Comparison of ENCODE assay signal across 1 cellular context in genomic region chr1:52098139-52098871, GRCh38.
TF ChIP-seq lines count a peak whose summit lies in the region.

No MANE protein-coding gene starts in this region.

TF ChIP-seq in HepG2, 621 proteins besides CTCF, POLR2A, EP300 and RAD21 (continued from another document and continues in another):
- peak; percentile 87 for TF ChIP-seq PAXIP1 (CRISPR knock-in tag; conservative IDR thresholded peaks at IDR 0.05)
- no peak for TF ChIP-seq ZNF564 (CRISPR knock-in tag; IDR thresholded peaks at IDR 0.05)
- TF ChIP-seq, protein P1, sequence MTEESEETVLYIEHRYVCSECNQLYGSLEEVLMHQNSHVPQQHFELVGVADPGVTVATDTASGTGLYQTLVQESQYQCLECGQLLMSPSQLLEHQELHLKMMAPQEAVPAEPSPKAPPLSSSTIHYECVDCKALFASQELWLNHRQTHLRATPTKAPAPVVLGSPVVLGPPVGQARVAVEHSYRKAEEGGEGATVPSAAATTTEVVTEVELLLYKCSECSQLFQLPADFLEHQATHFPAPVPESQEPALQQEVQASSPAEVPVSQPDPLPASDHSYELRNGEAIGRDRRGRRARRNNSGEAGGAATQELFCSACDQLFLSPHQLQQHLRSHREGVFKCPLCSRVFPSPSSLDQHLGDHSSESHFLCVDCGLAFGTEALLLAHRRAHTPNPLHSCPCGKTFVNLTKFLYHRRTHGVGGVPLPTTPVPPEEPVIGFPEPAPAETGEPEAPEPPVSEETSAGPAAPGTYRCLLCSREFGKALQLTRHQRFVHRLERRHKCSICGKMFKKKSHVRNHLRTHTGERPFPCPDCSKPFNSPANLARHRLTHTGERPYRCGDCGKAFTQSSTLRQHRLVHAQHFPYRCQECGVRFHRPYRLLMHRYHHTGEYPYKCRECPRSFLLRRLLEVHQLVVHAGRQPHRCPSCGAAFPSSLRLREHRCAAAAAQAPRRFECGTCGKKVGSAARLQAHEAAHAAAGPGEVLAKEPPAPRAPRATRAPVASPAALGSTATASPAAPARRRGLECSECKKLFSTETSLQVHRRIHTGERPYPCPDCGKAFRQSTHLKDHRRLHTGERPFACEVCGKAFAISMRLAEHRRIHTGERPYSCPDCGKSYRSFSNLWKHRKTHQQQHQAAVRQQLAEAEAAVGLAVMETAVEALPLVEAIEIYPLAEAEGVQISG (CRISPR knock-in tag; IDR thresholded peaks at IDR 0.05) = 0 out of 2 replicates have a peak, but pooled peaks have one; percentile 31
- TF ChIP-seq FOXO4 (CRISPR knock-in tag; conservative IDR thresholded peaks at IDR 0.05) = no peak
- no peak for TF ChIP-seq CREB1 (IDR thresholded peaks at IDR 0.05)
- peak; percentile 66 for TF ChIP-seq CREB1 (CRISPR knock-in tag; IDR thresholded peaks at IDR 0.05)
- TF ChIP-seq GPBP1L1 (CRISPR knock-in tag; IDR thresholded peaks at IDR 0.05) = no peak
- TF ChIP-seq ZNF562 (CRISPR knock-in tag; IDR thresholded peaks at IDR 0.05; ENCODE audit: borderline replicate concordance) = no peak
- TF ChIP-seq, protein P2, sequence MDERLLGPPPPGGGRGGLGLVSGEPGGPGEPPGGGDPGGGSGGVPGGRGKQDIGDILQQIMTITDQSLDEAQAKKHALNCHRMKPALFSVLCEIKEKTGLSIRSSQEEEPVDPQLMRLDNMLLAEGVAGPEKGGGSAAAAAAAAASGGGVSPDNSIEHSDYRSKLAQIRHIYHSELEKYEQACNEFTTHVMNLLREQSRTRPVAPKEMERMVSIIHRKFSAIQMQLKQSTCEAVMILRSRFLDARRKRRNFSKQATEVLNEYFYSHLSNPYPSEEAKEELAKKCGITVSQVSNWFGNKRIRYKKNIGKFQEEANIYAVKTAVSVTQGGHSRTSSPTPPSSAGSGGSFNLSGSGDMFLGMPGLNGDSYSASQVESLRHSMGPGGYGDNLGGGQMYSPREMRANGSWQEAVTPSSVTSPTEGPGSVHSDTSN (CRISPR knock-in tag; IDR thresholded peaks at IDR 0.05) = peak; percentile 63
- no peak for TF ChIP-seq ZNF543 (CRISPR knock-in tag; IDR thresholded peaks at IDR 0.05)
- TF ChIP-seq ZSCAN22 (CRISPR knock-in tag; IDR thresholded peaks at IDR 0.05) = no peak
- no peak for TF ChIP-seq ZNF749 (CRISPR knock-in tag; IDR thresholded peaks at IDR 0.05; ENCODE audit: borderline replicate concordance)
- no peak for TF ChIP-seq TCF7L2 (IDR thresholded peaks at IDR 0.05; ENCODE audit: low read depth, low read length)
- TF ChIP-seq CEBPG (CRISPR knock-in tag; IDR thresholded peaks at IDR 0.05) = peak; percentile 54; the same call in 1 of the 2 replicates
- no peak for TF ChIP-seq ZHX1 (CRISPR knock-in tag; IDR thresholded peaks at IDR 0.05; ENCODE audit: low read depth)
- TF ChIP-seq KLF15 (CRISPR knock-in tag; IDR thresholded peaks at IDR 0.05; ENCODE audit: borderline replicate concordance) = no peak
- 0 out of 2 replicates have a peak, but pooled peaks have one; percentile 25 for TF ChIP-seq ZNF24 (IDR thresholded peaks at IDR 0.05)
- TF ChIP-seq, protein P3, sequence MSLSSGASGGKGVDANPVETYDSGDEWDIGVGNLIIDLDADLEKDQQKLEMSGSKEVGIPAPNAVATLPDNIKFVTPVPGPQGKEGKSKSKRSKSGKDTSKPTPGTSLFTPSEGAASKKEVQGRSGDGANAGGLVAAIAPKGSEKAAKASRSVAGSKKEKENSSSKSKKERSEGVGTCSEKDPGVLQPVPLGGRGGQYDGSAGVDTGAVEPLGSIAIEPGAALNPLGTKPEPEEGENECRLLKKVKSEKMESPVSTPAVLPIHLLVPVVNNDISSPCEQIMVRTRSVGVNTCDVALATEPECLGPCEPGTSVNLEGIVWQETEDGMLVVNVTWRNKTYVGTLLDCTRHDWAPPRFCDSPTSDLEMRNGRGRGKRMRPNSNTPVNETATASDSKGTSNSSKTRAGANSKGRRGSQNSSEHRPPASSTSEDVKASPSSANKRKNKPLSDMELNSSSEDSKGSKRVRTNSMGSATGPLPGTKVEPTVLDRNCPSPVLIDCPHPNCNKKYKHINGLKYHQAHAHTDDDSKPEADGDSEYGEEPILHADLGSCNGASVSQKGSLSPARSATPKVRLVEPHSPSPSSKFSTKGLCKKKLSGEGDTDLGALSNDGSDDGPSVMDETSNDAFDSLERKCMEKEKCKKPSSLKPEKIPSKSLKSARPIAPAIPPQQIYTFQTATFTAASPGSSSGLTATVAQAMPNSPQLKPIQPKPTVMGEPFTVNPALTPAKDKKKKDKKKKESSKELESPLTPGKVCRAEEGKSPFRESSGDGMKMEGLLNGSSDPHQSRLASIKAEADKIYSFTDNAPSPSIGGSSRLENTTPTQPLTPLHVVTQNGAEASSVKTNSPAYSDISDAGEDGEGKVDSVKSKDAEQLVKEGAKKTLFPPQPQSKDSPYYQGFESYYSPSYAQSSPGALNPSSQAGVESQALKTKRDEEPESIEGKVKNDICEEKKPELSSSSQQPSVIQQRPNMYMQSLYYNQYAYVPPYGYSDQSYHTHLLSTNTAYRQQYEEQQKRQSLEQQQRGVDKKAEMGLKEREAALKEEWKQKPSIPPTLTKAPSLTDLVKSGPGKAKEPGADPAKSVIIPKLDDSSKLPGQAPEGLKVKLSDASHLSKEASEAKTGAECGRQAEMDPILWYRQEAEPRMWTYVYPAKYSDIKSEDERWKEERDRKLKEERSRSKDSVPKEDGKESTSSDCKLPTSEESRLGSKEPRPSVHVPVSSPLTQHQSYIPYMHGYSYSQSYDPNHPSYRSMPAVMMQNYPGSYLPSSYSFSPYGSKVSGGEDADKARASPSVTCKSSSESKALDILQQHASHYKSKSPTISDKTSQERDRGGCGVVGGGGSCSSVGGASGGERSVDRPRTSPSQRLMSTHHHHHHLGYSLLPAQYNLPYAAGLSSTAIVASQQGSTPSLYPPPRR (CRISPR knock-in tag; IDR thresholded peaks at IDR 0.05; ENCODE audit: borderline replicate concordance) = peak; percentile 93
- TF ChIP-seq ZBTB26 (CRISPR knock-in tag; IDR thresholded peaks at IDR 0.05; ENCODE audit: borderline replicate concordance) = no peak
- TF ChIP-seq STAG1 (CRISPR knock-in tag; IDR thresholded peaks at IDR 0.05) = no peak; the same call in 1 of the 2 replicates
- TF ChIP-seq, protein P4, sequence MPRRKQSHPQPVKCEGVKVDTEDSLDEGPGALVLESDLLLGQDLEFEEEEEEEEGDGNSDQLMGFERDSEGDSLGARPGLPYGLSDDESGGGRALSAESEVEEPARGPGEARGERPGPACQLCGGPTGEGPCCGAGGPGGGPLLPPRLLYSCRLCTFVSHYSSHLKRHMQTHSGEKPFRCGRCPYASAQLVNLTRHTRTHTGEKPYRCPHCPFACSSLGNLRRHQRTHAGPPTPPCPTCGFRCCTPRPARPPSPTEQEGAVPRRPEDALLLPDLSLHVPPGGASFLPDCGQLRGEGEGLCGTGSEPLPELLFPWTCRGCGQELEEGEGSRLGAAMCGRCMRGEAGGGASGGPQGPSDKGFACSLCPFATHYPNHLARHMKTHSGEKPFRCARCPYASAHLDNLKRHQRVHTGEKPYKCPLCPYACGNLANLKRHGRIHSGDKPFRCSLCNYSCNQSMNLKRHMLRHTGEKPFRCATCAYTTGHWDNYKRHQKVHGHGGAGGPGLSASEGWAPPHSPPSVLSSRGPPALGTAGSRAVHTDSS (CRISPR knock-in tag; conservative IDR thresholded peaks at IDR 0.05) = no peak
- peak; percentile 65; the same call in 1 of the 2 replicates for TF ChIP-seq ZNF331 (CRISPR knock-in tag; IDR thresholded peaks at IDR 0.05)
- TF ChIP-seq ZNF12 (CRISPR knock-in tag; IDR thresholded peaks at IDR 0.05) = no peak
- TF ChIP-seq MYNN (CRISPR knock-in tag; IDR thresholded peaks at IDR 0.05; ENCODE audit: low read depth) = no peak
- TF ChIP-seq ONECUT2 (CRISPR knock-in tag; IDR thresholded peaks at IDR 0.05) = peak; percentile 97
- TF ChIP-seq RBM22 (optimal IDR thresholded peaks at IDR 0.05; ENCODE audit: low read length) = no peak
- 0 out of 2 replicates have a peak, but pooled peaks have one; percentile 54 for TF ChIP-seq KDM1A (CRISPR knock-in tag; IDR thresholded peaks at IDR 0.05)
- peak; percentile 83 for TF ChIP-seq HDAC2 (CRISPR knock-in tag; IDR thresholded peaks at IDR 0.05)
- TF ChIP-seq GATA4 (IDR thresholded peaks at IDR 0.05; ENCODE audit: borderline replicate concordance, low read depth) = no peak
- TF ChIP-seq SOX13 (IDR thresholded peaks at IDR 0.05) = peak; percentile 91
- peak in 1 of 2 experiments; percentile 99; a peak in 2 of 4 replicates for TF ChIP-seq SOX13 (CRISPR knock-in tag; conservative IDR thresholded peaks at IDR 0.05 in 1 of 2, IDR thresholded peaks at IDR 0.05 in 1 of 2)
- peak; percentile 26; the same call in 1 of the 3 replicates for TF ChIP-seq MXI1 (IDR thresholded peaks at IDR 0.05; ENCODE audit: borderline replicate concordance, low read depth, low read length)
- 0 out of 2 replicates have a peak, but pooled peaks have one; percentile 28 for TF ChIP-seq CBX5 (CRISPR knock-in tag; IDR thresholded peaks at IDR 0.05; ENCODE audit: borderline replicate concordance)
- no peak for TF ChIP-seq MTERF4 (CRISPR knock-in tag; IDR thresholded peaks at IDR 0.05)
- no peak for TF ChIP-seq NCOA5 (CRISPR knock-in tag; IDR thresholded peaks at IDR 0.05)
- TF ChIP-seq ZNF75D (CRISPR knock-in tag; IDR thresholded peaks at IDR 0.05; ENCODE audit: borderline replicate concordance) = no peak
- TF ChIP-seq SP140L (CRISPR knock-in tag; IDR thresholded peaks at IDR 0.05; ENCODE audit: borderline replicate concordance) = 0 out of 2 replicates have a peak, but pooled peaks have one; percentile 70
- peak; percentile 66 for TF ChIP-seq THAP11 (CRISPR knock-in tag; IDR thresholded peaks at IDR 0.05)
